ENCODE assay signal across 1 cellular context in the genomic region with DNA sequence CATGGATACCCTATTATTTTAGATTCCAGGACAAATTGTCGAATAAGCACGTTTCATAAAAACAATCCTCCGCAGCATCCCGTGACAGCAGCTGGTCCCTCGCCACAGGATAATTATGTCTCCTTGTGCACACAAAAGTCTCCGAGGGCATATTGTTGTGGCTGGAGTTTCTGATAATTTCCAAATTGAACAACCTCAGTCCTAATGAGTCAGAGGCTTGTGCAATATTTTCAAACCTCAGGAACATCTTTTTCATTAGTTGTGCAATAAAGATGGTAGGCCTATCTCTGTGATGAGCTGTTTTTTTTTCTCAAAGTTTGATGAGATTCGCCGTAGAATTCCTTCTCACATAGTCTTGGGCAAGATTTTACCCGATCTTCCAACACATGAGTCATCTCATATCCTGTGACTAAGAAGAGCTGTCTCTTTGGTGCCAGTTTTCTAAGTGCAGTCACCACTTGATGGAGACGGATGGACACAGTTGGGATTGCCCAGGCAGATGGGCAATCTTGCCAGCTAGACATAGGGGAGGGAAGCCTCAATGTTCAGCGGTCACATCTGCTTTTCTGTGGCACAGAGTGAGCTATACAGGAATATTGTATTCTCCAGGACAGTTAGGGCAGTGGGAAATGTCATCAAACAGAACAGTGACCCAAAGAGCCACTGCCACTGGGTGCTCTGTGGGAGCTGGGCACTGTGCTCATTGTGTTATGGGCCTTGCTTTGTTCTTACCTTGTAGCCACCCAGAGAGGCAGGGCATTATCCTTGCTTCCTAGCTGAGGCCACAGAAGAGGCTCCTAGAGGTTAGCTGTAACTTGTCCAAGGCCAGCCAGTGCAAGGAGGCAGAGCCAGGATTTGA.
TF ChIP-seq lines count a peak whose summit lies in the region.

No MANE protein-coding gene starts in this region.

TF ChIP-seq in HCT116, 20 proteins besides CTCF, POLR2A, EP300 and RAD21 (continued from another document):
- TF ChIP-seq EZH2phosphoT487 (IDR thresholded peaks at IDR 0.05; ENCODE audit: borderline replicate concordance) (no peak), TCF7L2 (IDR thresholded peaks at IDR 0.05; ENCODE audit: borderline replicate concordance, extremely low read depth, insufficient read depth, insufficient read length) (no peak)
